In genomic region chr4:106898621-106899230, GRCh38 we compare ENCODE assay signal across 8 cellular contexts.
DNase-seq lines count a peak whose midpoint lies in the region; ATAC-seq and TF ChIP-seq lines count a peak whose summit lies in the region.

No MANE protein-coding gene starts in this region.

- no peak overlapping the region for H2AFZ ChIP-seq in GM23248
- H2AFZ ChIP-seq in hepatocyte: no peak overlapping the region

- H3K36me3 ChIP-seq in cardiac muscle cell (no peaks in the 10 kb centered on the region), GM23248 (ENCODE audit: low read depth) (no peaks in the 10 kb centered on the region), hepatocyte (replicated peaks; ENCODE audit: insufficient read depth, low read depth) (no peaks in the 10 kb centered on the region), suprapubic skin (no peaks in the 10 kb centered on the region)

- TF ChIP-seq POLR2A in suprapubic skin (IDR thresholded peaks at IDR 0.05): no peak

- H3K9me2 ChIP-seq in GM23248 (ENCODE audit: insufficient read depth): no peaks in the 10 kb centered on the region
- H3K9me2 ChIP-seq in hepatocyte (replicated peaks; ENCODE audit: insufficient read depth): no peaks in the 10 kb centered on the region

- H4K20me1 ChIP-seq in GM23248 (ENCODE audit: insufficient read depth) (no peaks in the 10 kb centered on the region), hepatocyte (ENCODE audit: insufficient read depth, poor library complexity, severe bottlenecking) (no peaks in the 10 kb centered on the region)

- no peak overlapping the region for H3K9ac ChIP-seq in GM23248

- H3K27ac ChIP-seq in cardiac muscle cell (no peak overlapping the region), GM23248 (no peak overlapping the region), hepatocyte (no peak overlapping the region), suprapubic skin (no peak overlapping the region)

- H3K27me3 ChIP-seq in cardiac muscle cell (no peaks in the 10 kb centered on the region), GM23248 (replicated peaks; ENCODE audit: insufficient read depth) (no peaks in the 10 kb centered on the region), hepatocyte (no peaks in the 10 kb centered on the region), suprapubic skin (no peaks in the 10 kb centered on the region)

- 48 to 49% methylated on average over 4 of the region's 4 CpGs for WGBS in GM23248 (ENCODE audit: low coverage in 1 of 2, low lambda C conversion rate in 2 of 2, missing lambda C conversion rate in 2 of 2), 2 experiments
- WGBS in hepatocyte (ENCODE audit: low lambda C conversion rate, missing lambda C conversion rate): 37% methylated on average over 4 of the region's 4 CpGs
- 47% methylated on average over 4 of the region's 4 CpGs for WGBS in suprapubic skin

- intact Hi-C loops in left cardiac atrium (cut with DNase I): no loop called here

- DNase-seq in cardiac muscle cell (ENCODE audit: low read depth in 1 of 2, low spot score in 1 of 2) (peak; percentile 66 to 81), left cardiac atrium (no peak), GM23248 (peak; percentile 84), Kasumi-1 (lab: John Stamatoyannopoulos, UW) (peak; percentile 73 to 75), hepatocyte (ENCODE audit: low spot score) (peak; percentile 84), suprapubic skin (ENCODE audit: low spot score in 2 of 2) (no peak)
- no peak for DNase-seq in stimulated activated naive CD4-positive, alpha-beta T cell (lab: John Stamatoyannopoulos, UW)

- H3F3A ChIP-seq in GM23248 (ENCODE audit: insufficient read depth): no peaks in the 10 kb centered on the region

- H3K4me1 ChIP-seq in cardiac muscle cell (ENCODE audit: low read depth) (no peaks in the 10 kb centered on the region), GM23248 (ENCODE audit: insufficient read depth) (no peaks in the 10 kb centered on the region), hepatocyte (ENCODE audit: insufficient read depth) (no peaks in the 10 kb centered on the region), suprapubic skin (peaks cover under 1% of the 10 kb centered on the region)

- TF ChIP-seq CTCF in cardiac muscle cell (IDR thresholded peaks at IDR 0.05; ENCODE audit: low read depth, low read length) (peak; percentile 78), WI38 (IDR thresholded peaks at IDR 0.05; ENCODE audit: low read depth, low read length) (peak; percentile 37; the same call in 1 of the 2 replicates), hepatocyte (IDR thresholded peaks at IDR 0.05; ENCODE audit: poor library complexity) (peak; percentile 84), suprapubic skin (IDR thresholded peaks at IDR 0.05) (peak; percentile 25 to 32)

- H3K4me2 ChIP-seq in GM23248 (ENCODE audit: unreplicated experiment) (no peak overlapping the region), hepatocyte (no peak overlapping the region)

- in situ Hi-C loops in GM23248 (cut with MboI): no loop called here

- ATAC-seq in left cardiac atrium: no peak

- no peaks in the 10 kb centered on the region for H3K9me3 ChIP-seq in cardiac muscle cell (ENCODE audit: low read depth)
- H3K9me3 ChIP-seq in GM23248 (ENCODE audit: low read depth): no peaks in the 10 kb centered on the region
- H3K9me3 ChIP-seq in hepatocyte (ENCODE audit: low read depth): no peaks in the 10 kb centered on the region
- H3K9me3 ChIP-seq in suprapubic skin: no peaks in the 10 kb centered on the region

- H3K4me3 ChIP-seq in cardiac muscle cell (no peak overlapping the region), GM23248 (no peak overlapping the region), WI38 (ENCODE audit: low read depth, low read length) (no peak overlapping the region), hepatocyte (no peak overlapping the region), suprapubic skin (no peak overlapping the region)

- no peaks in the 10 kb centered on the region for H3K79me2 ChIP-seq in GM23248 (ENCODE audit: insufficient read depth)
- H3K79me2 ChIP-seq in hepatocyte: no peaks in the 10 kb centered on the region

- TF ChIP-seq EP300 in suprapubic skin (IDR thresholded peaks at IDR 0.05): no peak

Comparison
In these comparisons a context has a peak if more than half of its experiments do, and no peak if none do; other contexts are left out.
1. DNase-seq: peak in cardiac muscle cell (2 of 2), GM23248 (single experiment), Kasumi-1 (2 of 2) and hepatocyte (single experiment); none in left cardiac atrium (single experiment), suprapubic skin (0 of 2) and stimulated activated naive CD4-positive, alpha-beta T cell (0 of 6).
2. CTCF ChIP-seq: peak in every context shown above with its lines; median percentile 84 in hepatocyte; 78 in cardiac muscle cell; 37 in WI38; 28 in suprapubic skin.